Comparison of ENCODE assay signal across 12 cellular contexts in genomic region chrX:48933757-48934156, GRCh38. TPM values are rescaled to one million over a fixed set of nuclear protein-coding genes. Genes with fewer than 3 reads are reported as not detected.
DNase-seq lines count a peak whose midpoint lies in the region; ATAC-seq and TF ChIP-seq lines count a peak whose summit lies in the region.
"Had no signal": no experiment of that assay in that cellular context is flagged by ENCODE, and none has a peak within 500 bp of the region (broad histone marks: within the 10 kb centered on the region; RNA-seq: fewer than 3 reads in every experiment).

No MANE protein-coding gene starts in this region.

- CTCF ChIA-PET in activated B cell treated with CpG ODN at 0.5 μM for 24 hours (lab: Charles Lee): no interaction called here

- intact Hi-C loops in activated B cell treated with CpG ODN at 0.5 μM for 24 hours (cut with micrococcal nuclease): loop anchor here (10.0 kb wide), 1 partner anchor 359 kb away; the partner anchor contains the start of gene RBM3

- peak overlapping the region; percentile 16 for H3K4me3 ChIP-seq in GM12865 (ENCODE audit: low read depth, low read length)
- H3K4me3 ChIP-seq: esophagus squamous epithelium, vagina had no signal

- H3K27me3 Mint-ChIP-seq in activated B cell treated with CpG ODN at 0.5 μM for 24 hours (no peaks in the 10 kb centered on the region), memory B cell (no peaks in the 10 kb centered on the region)

- H3K4me1 Mint-ChIP-seq in activated B cell treated with CpG ODN at 0.5 μM for 24 hours: peaks cover 65% of the 10 kb centered on the region
- peaks cover 31% of the 10 kb centered on the region for H3K4me1 Mint-ChIP-seq in memory B cell

- peak; percentile 21 for ATAC-seq in GM18907 (IDR thresholded peaks at IDR 0.05; ENCODE audit: unreplicated experiment)
- ATAC-seq in activated B cell treated with CpG ODN at 0.5 μM for 24 hours (ENCODE audit: low read depth): no peak
- no peak for ATAC-seq in memory B cell (ENCODE audit: low read depth)
- ATAC-seq in HG02588 (IDR thresholded peaks at IDR 0.05; ENCODE audit: unreplicated experiment): no peak
- ATAC-seq in HG03460 (IDR thresholded peaks at IDR 0.05; ENCODE audit: unreplicated experiment): no peak
- ATAC-seq: left colon had no signal

- H3K27ac Mint-ChIP-seq in activated B cell treated with CpG ODN at 0.5 μM for 24 hours: peak overlapping the region; percentile 88
- peak overlapping the region; percentile 99 for H3K27ac Mint-ChIP-seq in memory B cell

- H3K36me3 Mint-ChIP-seq in activated B cell treated with CpG ODN at 0.5 μM for 24 hours (ENCODE audit: low read depth) (peaks cover 39% of the 10 kb centered on the region), memory B cell (peaks cover 12% of the 10 kb centered on the region)

- H3K4me3 Mint-ChIP-seq in activated B cell treated with CpG ODN at 0.5 μM for 24 hours (peak overlapping the region; percentile 60), memory B cell (peak overlapping the region; percentile 50)

- DNase-seq in GM12865 (ENCODE audit: low read depth) (peak; percentile 65), activated B cell treated with CpG ODN at 0.5 μM for 24 hours (no peak), memory B cell (ENCODE audit: low spot score in 2 of 2) (no peak), NCI-H345 (lab: John Stamatoyannopoulos, UW) (no peak)
- DNase-seq: anterior cingulate cortex, esophagus squamous epithelium, left colon, SHP77 treated with DMSO at 0.1 percent for 48 hours had no signal

- no peak for TF ChIP-seq CTCF in GM12865 (IDR thresholded peaks at IDR 0.05; ENCODE audit: insufficient read depth, low read depth, low read length, missing control alignments)
- no peak for TF ChIP-seq CTCF in activated B cell treated with CpG ODN at 0.5 μM for 24 hours (IDR thresholded peaks at IDR 0.05)

- POLR2A ChIA-PET in activated B cell treated with CpG ODN at 0.5 μM for 24 hours (lab: Charles Lee): interaction anchor here (17.9 kb wide), 1 partner anchor 19 kb away, joined by 718 read pairs; the partner anchor contains the start of genes PIM2 and SLC35A2

- no peaks in the 10 kb centered on the region for H3K9me3 Mint-ChIP-seq in activated B cell treated with CpG ODN at 0.5 μM for 24 hours
- no peaks in the 10 kb centered on the region for H3K9me3 Mint-ChIP-seq in memory B cell

RNA-seq across cellular contexts. Expression of gene PIM2, which starts 14.9 kb away (rescaled TPM):
- 321 and 351 TPM in 2 replicates for total RNA-seq in activated B cell treated with CpG ODN at 0.5 μM for 24 hours

RNA-seq across cellular contexts. Expression of gene SLC35A2, which starts 22.3 kb away (rescaled TPM):
- total RNA-seq in activated B cell treated with CpG ODN at 0.5 μM for 24 hours: 17.3 and 18.4 TPM in 2 replicates

RNA-seq across cellular contexts. Expression of gene OTUD5, which starts 23.6 kb away (rescaled TPM):
- total RNA-seq in activated B cell treated with CpG ODN at 0.5 μM for 24 hours: 76.0 and 78.1 TPM in 2 replicates

RNA-seq across cellular contexts. Expression of gene PQBP1, which starts 36.0 kb away (rescaled TPM):
- 81.6 and 91.5 TPM in 2 replicates for total RNA-seq in activated B cell treated with CpG ODN at 0.5 μM for 24 hours

RNA-seq across cellular contexts. Expression of gene TIMM17B, which starts 36.2 kb away (rescaled TPM):
- total RNA-seq in activated B cell treated with CpG ODN at 0.5 μM for 24 hours: 47.8 and 52.6 TPM in 2 replicates
